Comparison of ENCODE assay signal across 14 cellular contexts in the genomic region with DNA sequence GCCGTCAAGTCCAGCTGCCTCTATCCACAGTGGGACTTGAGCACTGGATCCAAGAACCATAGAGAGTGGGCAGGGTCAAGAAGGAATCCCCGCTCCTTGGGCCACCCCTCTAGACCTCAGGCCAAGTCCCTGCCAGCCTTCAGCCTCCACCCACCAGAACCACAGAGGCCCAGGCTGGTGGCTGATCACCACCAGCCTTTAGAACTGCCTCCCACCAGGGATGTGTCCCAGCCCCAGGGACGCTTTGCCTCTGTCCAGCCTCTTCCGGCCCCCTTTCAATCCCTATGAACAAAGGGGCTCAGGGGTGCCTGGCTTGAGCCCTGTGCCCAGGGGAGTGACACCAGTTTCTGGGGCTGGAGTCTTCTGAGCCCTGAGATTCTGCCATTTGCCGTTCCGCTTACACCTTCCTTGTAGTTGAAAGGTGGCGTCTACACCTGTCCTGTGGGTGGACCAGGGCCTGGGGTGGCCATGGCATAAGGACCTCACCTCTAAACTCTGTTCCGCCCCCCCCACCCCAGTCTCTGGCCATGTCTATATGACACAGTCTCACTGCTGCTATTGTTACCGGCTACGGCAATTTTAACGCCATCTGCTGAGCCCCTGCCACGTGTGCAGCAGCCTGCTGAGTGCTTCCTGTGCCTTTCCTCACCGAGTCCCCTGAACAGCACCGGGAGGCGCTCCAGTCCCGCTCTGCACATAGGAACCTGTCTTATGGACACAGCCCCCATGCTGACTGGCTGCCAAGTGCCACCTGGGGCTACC. TPM values are rescaled to one million over a fixed set of nuclear protein-coding genes. Genes with fewer than 3 reads are reported as not detected.
DNase-seq lines count a peak whose midpoint lies in the region; ATAC-seq and TF ChIP-seq lines count a peak whose summit lies in the region.
"Had no signal": no experiment of that assay in that cellular context is flagged by ENCODE, and none has a peak within 500 bp of the region (broad histone marks: within the 10 kb centered on the region; RNA-seq: fewer than 3 reads in every experiment).

No MANE protein-coding gene starts in this region.

- H3F3A ChIP-seq in GM23248 (ENCODE audit: insufficient read depth), result 0 out of 2 replicates have a peak, but pooled peaks cover 5% of the 10 kb centered on the region

- DNase-seq in activated CD8-positive, alpha-beta memory T cell treated with anti-CD3 and anti-CD28 coated beads, Interleukin-2, amount 50 U/mL, for 4 hours, result peak; percentile 13
- no peak for DNase-seq in activated CD8-positive, alpha-beta memory T cell treated with anti-CD3 and anti-CD28 coated beads, Interleukin-2, amount 10 ng/mL, durations not matched to agents 7 days and 5 days
- DNase-seq in NCI-H2171 (lab: John Stamatoyannopoulos, UW) (peak; percentile 82), endodermal cell (peak; percentile 54), progenitor cell of endocrine pancreas (ENCODE audit: low spot score, unreplicated experiment) (no peak), GM23248 (no peak)
- no peak for DNase-seq in activated CD4-positive, CD25-positive, alpha-beta regulatory T cell (lab: John Stamatoyannopoulos, UW)
- DNase-seq: activated CD4-positive, alpha-beta memory T cell treated with anti-CD3 and anti-CD28 coated beads for 36 hours; EL; KG1; NCI-H774 had no signal

- no peaks in the 10 kb centered on the region for H3K79me2 ChIP-seq in GM23248 (ENCODE audit: insufficient read depth)

- H3K4me3 Mint-ChIP-seq in activated CD8-positive, alpha-beta memory T cell treated with anti-CD3 and anti-CD28 coated beads, Interleukin-2, amount 10 ng/mL, durations not matched to agents 7 days and 5 days, result no peak overlapping the region
- no peak overlapping the region for H3K4me3 Mint-ChIP-seq in endodermal cell
- H3K4me3 Mint-ChIP-seq in progenitor cell of endocrine pancreas (ENCODE audit: low read depth), result no peak overlapping the region
- H3K4me3 Mint-ChIP-seq: activated CD4-positive, alpha-beta memory T cell treated with anti-CD3 and anti-CD28 coated beads for 36 hours; dendritic cell treated with granulocyte-macrophage colony-stimulating factor and Interleukin-4, amounts not matched to agents 40 ng/mL and 50 ng/mL, for 4 days had no signal

- H3K27ac ChIP-seq in endodermal cell (ENCODE audit: low read depth, low read length), result no peak overlapping the region
- H3K27ac ChIP-seq in GM23248, result no peak overlapping the region

- in situ Hi-C loops in GM23248 (cut with MboI), result loop anchor here (10.0 kb wide), 1 partner anchor 182 kb away; no protein-coding TSS in a partner anchor

- no peaks in the 10 kb centered on the region for H3K9me3 Mint-ChIP-seq in activated CD8-positive, alpha-beta memory T cell treated with anti-CD3 and anti-CD28 coated beads, Interleukin-2, amount 10 ng/mL, durations not matched to agents 7 days and 5 days (ENCODE audit: low read depth)
- H3K9me3 Mint-ChIP-seq in endodermal cell (no peaks in the 10 kb centered on the region), progenitor cell of endocrine pancreas (ENCODE audit: low read depth) (no peaks in the 10 kb centered on the region)
- H3K9me3 Mint-ChIP-seq: activated CD4-positive, alpha-beta memory T cell treated with anti-CD3 and anti-CD28 coated beads for 36 hours; dendritic cell treated with granulocyte-macrophage colony-stimulating factor and Interleukin-4, amounts not matched to agents 40 ng/mL and 50 ng/mL, for 4 days had no signal

- no peak overlapping the region for H3K27ac Mint-ChIP-seq in activated CD8-positive, alpha-beta memory T cell treated with anti-CD3 and anti-CD28 coated beads, Interleukin-2, amount 10 ng/mL, durations not matched to agents 7 days and 5 days
- H3K27ac Mint-ChIP-seq in endodermal cell (no peak overlapping the region), progenitor cell of endocrine pancreas (peak overlapping the region; percentile 3)
- H3K27ac Mint-ChIP-seq: activated CD4-positive, alpha-beta memory T cell treated with anti-CD3 and anti-CD28 coated beads for 36 hours; dendritic cell treated with granulocyte-macrophage colony-stimulating factor and Interleukin-4, amounts not matched to agents 40 ng/mL and 50 ng/mL, for 4 days had no signal

- ATAC-seq in activated CD8-positive, alpha-beta memory T cell treated with anti-CD3 and anti-CD28 coated beads, Interleukin-2, amount 10 ng/mL, durations not matched to agents 7 days and 5 days, result no peak
- no peak for ATAC-seq in HG03095 (IDR thresholded peaks at IDR 0.05; ENCODE audit: unreplicated experiment)

- H3K27me3 Mint-ChIP-seq in activated CD8-positive, alpha-beta memory T cell treated with anti-CD3 and anti-CD28 coated beads, Interleukin-2, amount 10 ng/mL, durations not matched to agents 7 days and 5 days, result peaks cover 2% of the 10 kb centered on the region
- H3K27me3 Mint-ChIP-seq in endodermal cell (ENCODE audit: insufficient read depth) (no peaks in the 10 kb centered on the region), progenitor cell of endocrine pancreas (no peaks in the 10 kb centered on the region)

- H3K4me3 ChIP-seq in endodermal cell (ENCODE audit: low read length) (no peak overlapping the region), GM23248 (no peak overlapping the region)

- no peaks in the 10 kb centered on the region for H4K20me1 ChIP-seq in GM23248 (ENCODE audit: insufficient read depth)

- H3K4me2 ChIP-seq in GM23248 (ENCODE audit: unreplicated experiment), result no peak overlapping the region

- no peaks in the 10 kb centered on the region for H3K36me3 Mint-ChIP-seq in activated CD8-positive, alpha-beta memory T cell treated with anti-CD3 and anti-CD28 coated beads, Interleukin-2, amount 10 ng/mL, durations not matched to agents 7 days and 5 days
- peaks cover 12% of the 10 kb centered on the region for H3K36me3 Mint-ChIP-seq in endodermal cell (ENCODE audit: low read depth)
- peaks cover 18% of the 10 kb centered on the region for H3K36me3 Mint-ChIP-seq in progenitor cell of endocrine pancreas (ENCODE audit: insufficient read depth)

- 93 to 98% methylated on average over 7 to 16 of the region's 16 CpGs for WGBS in endodermal cell (ENCODE audit: insufficient coverage in 1 of 2, insufficient read length in 1 of 2), 2 experiments
- WGBS in GM23248 (ENCODE audit: low coverage in 1 of 2, low lambda C conversion rate in 2 of 2, missing lambda C conversion rate in 2 of 2), 2 experiments, result 96% methylated on average over 16 of the region's 16 CpGs

- H3K4me1 Mint-ChIP-seq in activated CD8-positive, alpha-beta memory T cell treated with anti-CD3 and anti-CD28 coated beads, Interleukin-2, amount 10 ng/mL, durations not matched to agents 7 days and 5 days, result peaks cover 2% of the 10 kb centered on the region
- H3K4me1 Mint-ChIP-seq in endodermal cell (no peaks in the 10 kb centered on the region), progenitor cell of endocrine pancreas (ENCODE audit: low read depth) (peaks cover 1% of the 10 kb centered on the region)

- H3K36me3 ChIP-seq in endodermal cell (ENCODE audit: control insufficient read depth, insufficient read depth, low read length) (peaks cover 37% of the 10 kb centered on the region), GM23248 (ENCODE audit: low read depth) (no peaks in the 10 kb centered on the region)

- H3K9me3 ChIP-seq in endodermal cell (ENCODE audit: control insufficient read depth, low read length), result no peaks in the 10 kb centered on the region
- H3K9me3 ChIP-seq in GM23248 (ENCODE audit: low read depth), result no peaks in the 10 kb centered on the region

- H3K27me3 ChIP-seq in endodermal cell (ENCODE audit: control insufficient read depth, insufficient read depth, low read length, poor library complexity, severe bottlenecking) (no peaks in the 10 kb centered on the region), GM23248 (replicated peaks; ENCODE audit: insufficient read depth) (no peaks in the 10 kb centered on the region)

- CTCF ChIA-PET in activated CD8-positive, alpha-beta memory T cell treated with anti-CD3 and anti-CD28 coated beads, Interleukin-2, amount 10 ng/mL, durations not matched to agents 7 days and 5 days (lab: Charles Lee), result interaction anchor here (1.2 kb wide), 1 partner anchor 17 kb away, joined by 5 read pairs; no protein-coding TSS in a partner anchor

- no peak overlapping the region for H2AFZ ChIP-seq in GM23248

- no peak overlapping the region for H3K9ac ChIP-seq in endodermal cell (ENCODE audit: extremely low read depth, low read length, poor library complexity, severe bottlenecking)
- H3K9ac ChIP-seq in GM23248, result no peak overlapping the region

- H3K4me1 ChIP-seq in endodermal cell (ENCODE audit: control insufficient read depth, insufficient read depth, low read length) (no peaks in the 10 kb centered on the region), GM23248 (ENCODE audit: insufficient read depth) (peaks cover 11% of the 10 kb centered on the region)

- no peaks in the 10 kb centered on the region for H3K9me2 ChIP-seq in GM23248 (ENCODE audit: insufficient read depth)

- TF ChIP-seq CTCF in endodermal cell (conservative IDR thresholded peaks at IDR 0.05) (no peak), progenitor cell of endocrine pancreas (IDR thresholded peaks at IDR 0.05; ENCODE audit: unreplicated experiment) (no peak)

RNA-seq across cellular contexts. Expression of a gene that starts 35.7 kb away (rescaled TPM):
- total RNA-seq in activated CD8-positive, alpha-beta memory T cell treated with anti-CD3 and anti-CD28 coated beads, Interleukin-2, amount 10 ng/mL, durations not matched to agents 7 days and 5 days, result not detected
- total RNA-seq in endodermal cell (under 1 TPM in 1 of 2 donors, not detected in 1; 0.59 TPM), progenitor cell of endocrine pancreas (9.3 and 10.8 TPM in 2 replicates)
- not detected for polyA plus RNA-seq in endodermal cell (2013, experiment 1 of 2)
- not detected for polyA plus RNA-seq in endodermal cell (2013, experiment 2 of 2)
- total RNA-seq in GM23248 (2014; rRNA removed; shearing (Covaris generic)), result not detected in 2 replicates
- polyA plus RNA-seq in GM23248 (2016; fragmentation: Nextera tagmentation; extraction: Ambion mirVana), result not detected in 2 replicates
- total RNA-seq: activated CD4-positive, alpha-beta memory T cell treated with anti-CD3 and anti-CD28 coated beads for 36 hours; kidney epithelial cell had no signal

RNA-seq across cellular contexts. Expression of a gene that starts 42.5 kb away (rescaled TPM):
- total RNA-seq in activated CD8-positive, alpha-beta memory T cell treated with anti-CD3 and anti-CD28 coated beads, Interleukin-2, amount 10 ng/mL, durations not matched to agents 7 days and 5 days, result not detected
- total RNA-seq in endodermal cell (under 1 TPM; 0.59 to 0.80 TPM), progenitor cell of endocrine pancreas (3.2 and 5.4 TPM in 2 replicates)
- polyA plus RNA-seq in endodermal cell (2013, experiment 1 of 2), result not detected
- not detected for polyA plus RNA-seq in endodermal cell (2013, experiment 2 of 2)
- total RNA-seq in GM23248 (2014; rRNA removed; shearing (Covaris generic)), result not detected in 2 replicates
- not detected in 2 replicates for polyA plus RNA-seq in GM23248 (2016; fragmentation: Nextera tagmentation; extraction: Ambion mirVana)
- total RNA-seq: activated CD4-positive, alpha-beta memory T cell treated with anti-CD3 and anti-CD28 coated beads for 36 hours; kidney epithelial cell had no signal

Comparison
In these comparisons a context has a peak if more than half of its experiments do, and no peak if none do; other contexts are left out.
1. DNase-seq: peak in activated CD8-positive, alpha-beta memory T cell treated with anti-CD3 and anti-CD28 coated beads, Interleukin-2, amount 50 U/mL, for 4 hours (single experiment), NCI-H2171 (single experiment) and endodermal cell (single experiment); none in activated CD8-positive, alpha-beta memory T cell treated with anti-CD3 and anti-CD28 coated beads, Interleukin-2, amount 10 ng/mL, durations not matched to agents 7 days and 5 days (single experiment), progenitor cell of endocrine pancreas (single experiment), activated CD4-positive, CD25-positive, alpha-beta regulatory T cell (0 of 4) and GM23248 (single experiment).